Comparison of ENCODE assay signal across 10 cellular contexts in the genomic region with DNA sequence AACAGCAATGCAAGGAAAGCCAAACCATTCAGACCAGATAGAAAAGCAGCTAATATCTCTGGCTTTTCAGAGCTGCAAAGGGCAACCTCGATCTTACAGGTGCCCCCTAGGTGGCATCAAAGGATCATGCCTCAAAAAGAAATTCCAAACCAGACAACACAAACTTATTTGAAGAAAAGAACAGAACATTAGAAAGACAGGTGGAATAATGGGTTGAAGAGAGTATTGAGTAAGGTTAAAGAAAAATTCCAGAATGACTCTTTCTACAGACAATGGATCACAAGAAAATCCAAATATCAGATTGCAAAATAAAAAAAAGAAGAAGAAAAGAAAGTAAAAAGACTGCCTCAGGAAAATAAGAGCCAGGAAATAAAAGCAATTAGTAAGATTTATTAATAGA.
A peak's percentile ranks its signal among the peaks of the same experiment; 100 is the strongest.
DNase-seq lines count a peak whose midpoint lies in the region; ATAC-seq and TF ChIP-seq lines count a peak whose summit lies in the region.
"Had no signal": no experiment of that assay in that cellular context is flagged by ENCODE, and none has a peak within 500 bp of the region (broad histone marks: within the 10 kb centered on the region; RNA-seq: fewer than 3 reads in every experiment).

No MANE protein-coding gene starts in this region.

- H3K4me1 Mint-ChIP-seq in nephron progenitor cell: no peaks in the 10 kb centered on the region

- no peaks in the 10 kb centered on the region for H3K36me3 Mint-ChIP-seq in nephron progenitor cell (ENCODE audit: low read depth)

- DNase-seq in GM12865 (ENCODE audit: low read depth) (peak; percentile 39), NCI-H1694 treated with DMSO at 0.1 percent for 48 hours (lab: John Stamatoyannopoulos, UW) (peak; percentile 18), cerebellum (ENCODE audit: low spot score) (peak; percentile 38), nephron progenitor cell (peak; percentile 8)
- no peak for DNase-seq in stimulated activated CD4-positive, alpha-beta T cell treated with anti-CD3 and anti-CD28 coated beads, Interleukin-4, amount 100 ng/mL, for 24 hours
- no peak for DNase-seq in NK-92 treated with Interleukin-12 subunit alpha and Interleukin-12 subunit beta, amount 100 ng/mL, for 24 hours (lab: John Stamatoyannopoulos, UW)

- TF ChIP-seq CTCF in GM12865 (IDR thresholded peaks at IDR 0.05; ENCODE audit: insufficient read depth, low read depth, low read length, missing control alignments) (peak; percentile 34), nephron progenitor cell (IDR thresholded peaks at IDR 0.05) (peak; percentile 65)

- no peaks in the 10 kb centered on the region for H3K27me3 Mint-ChIP-seq in nephron progenitor cell (ENCODE audit: low read depth, poor library complexity)

- H3K4me3 ChIP-seq in GM12865 (ENCODE audit: low read depth, low read length): no peak overlapping the region
- H3K4me3 ChIP-seq: SJSA1 had no signal

- no peaks in the 10 kb centered on the region for H3K9me3 Mint-ChIP-seq in nephron progenitor cell
- H3K9me3 Mint-ChIP-seq: immature natural killer cell had no signal

- no peak overlapping the region for H3K27ac Mint-ChIP-seq in nephron progenitor cell

- no peak overlapping the region for H3K4me3 Mint-ChIP-seq in nephron progenitor cell
- H3K4me3 Mint-ChIP-seq: immature natural killer cell had no signal

- no peak for ATAC-seq in HG03139 (IDR thresholded peaks at IDR 0.05; ENCODE audit: unreplicated experiment)
- no peak for ATAC-seq in GM21723 (IDR thresholded peaks at IDR 0.05; ENCODE audit: unreplicated experiment)

Comparison
In these comparisons a context has a peak if more than half of its experiments do, and no peak if none do; other contexts are left out.
1. DNase-seq: peak in GM12865 (single experiment), NCI-H1694 treated with DMSO at 0.1 percent for 48 hours (single experiment), cerebellum (single experiment) and nephron progenitor cell (single experiment); none in stimulated activated CD4-positive, alpha-beta T cell treated with anti-CD3 and anti-CD28 coated beads, Interleukin-4, amount 100 ng/mL, for 24 hours (single experiment) and NK-92 treated with Interleukin-12 subunit alpha and Interleukin-12 subunit beta, amount 100 ng/mL, for 24 hours (single experiment).